ENCODE assay signal across 14 cellular contexts in the genomic region with DNA sequence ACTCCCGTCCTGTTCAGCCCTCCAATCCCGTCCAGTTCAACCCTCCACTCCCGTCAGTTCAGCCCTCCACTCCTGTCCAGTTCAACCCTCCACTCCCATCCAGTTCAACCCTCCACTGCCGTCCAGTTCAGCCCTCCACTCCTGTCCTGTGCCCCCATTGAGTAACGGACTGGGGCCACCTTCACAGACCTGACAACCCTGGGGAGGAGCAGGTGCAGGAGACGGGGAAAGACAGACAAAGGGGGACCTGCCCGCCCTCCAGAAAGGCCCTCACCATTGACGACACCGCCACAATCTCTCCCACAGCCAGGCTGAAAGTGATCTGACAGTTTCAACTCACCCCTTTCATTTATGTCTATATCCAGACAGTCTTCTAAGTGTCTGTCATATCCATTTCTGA.
"Had no signal": no experiment of that assay in that cellular context is flagged by ENCODE, and none has a peak within 500 bp of the region (broad histone marks: within the 10 kb centered on the region; RNA-seq: fewer than 3 reads in every experiment).

No MANE protein-coding gene starts in this region.

- H3K36me3 ChIP-seq: right atrium auricular region had no signal

- DNase-seq: activated effector memory CD4-positive, alpha-beta T cell treated with Interleukin-2 at 50 U/mL for 16 hours; activated naive CD8-positive, alpha-beta T cell treated with anti-CD3 and anti-CD28 coated beads, Interleukin-2, amount 10 ng/mL, durations not matched to agents 7 days and 5 days; dermis blood vessel endothelial cell; naive B cell; occipital lobe; stimulated activated CD4-positive, alpha-beta T cell treated with anti-CD3 and anti-CD28 coated beads, Interleukin-15, amount 100 ng/mL, for 24 hours; stimulated activated CD4-positive, alpha-beta T cell treated with anti-CD3 and anti-CD28 coated beads, Interleukin-4, amount 100 ng/mL, for 1 hour; stimulated activated naive CD8-positive, alpha-beta T cell treated with anti-CD3 and anti-CD28 coated beads, Interleukin-15, amount 100 ng/mL, for 72 hours; SW 1271; T-helper 9 cell had no signal

- H3K27ac Mint-ChIP-seq: activated naive CD8-positive, alpha-beta T cell treated with anti-CD3 and anti-CD28 coated beads, Interleukin-2, amount 10 ng/mL, durations not matched to agents 7 days and 5 days; type B pancreatic cell had no signal

- H3K9me3 Mint-ChIP-seq: activated naive CD8-positive, alpha-beta T cell treated with anti-CD3 and anti-CD28 coated beads, Interleukin-2, amount 10 ng/mL, durations not matched to agents 7 days and 5 days; naive B cell; stimulated activated naive CD8-positive, alpha-beta T cell treated with anti-CD3 and anti-CD28 coated beads, Interleukin-15, amount 100 ng/mL, for 72 hours; type B pancreatic cell had no signal

- H3K27ac ChIP-seq: heart left ventricle, right atrium auricular region had no signal

- H3K9me3 ChIP-seq: heart left ventricle, right atrium auricular region had no signal

- H3K27me3 ChIP-seq: heart left ventricle, right atrium auricular region had no signal

- ATAC-seq: activated CD4-positive, CD25-positive, alpha-beta regulatory T cell treated with anti-CD3 and anti-CD28 coated beads, Interleukin-2, amount 50 U/mL, for 24 hours; heart left ventricle; stimulated activated naive CD8-positive, alpha-beta T cell treated with anti-CD3 and anti-CD28 coated beads, Interleukin-15, amount 100 ng/mL, for 72 hours had no signal

- H3K4me3 ChIP-seq: heart left ventricle, right atrium auricular region had no signal

- H3K27me3 Mint-ChIP-seq: activated naive CD8-positive, alpha-beta T cell treated with anti-CD3 and anti-CD28 coated beads, Interleukin-2, amount 10 ng/mL, durations not matched to agents 7 days and 5 days; naive B cell; stimulated activated naive CD8-positive, alpha-beta T cell treated with anti-CD3 and anti-CD28 coated beads, Interleukin-15, amount 100 ng/mL, for 72 hours; type B pancreatic cell had no signal

- H3K4me3 Mint-ChIP-seq: activated naive CD8-positive, alpha-beta T cell treated with anti-CD3 and anti-CD28 coated beads, Interleukin-2, amount 10 ng/mL, durations not matched to agents 7 days and 5 days; naive B cell; stimulated activated naive CD8-positive, alpha-beta T cell treated with anti-CD3 and anti-CD28 coated beads, Interleukin-15, amount 100 ng/mL, for 72 hours; type B pancreatic cell had no signal
